10 cellular contexts compared by ENCODE assay signal in the genomic region with DNA sequence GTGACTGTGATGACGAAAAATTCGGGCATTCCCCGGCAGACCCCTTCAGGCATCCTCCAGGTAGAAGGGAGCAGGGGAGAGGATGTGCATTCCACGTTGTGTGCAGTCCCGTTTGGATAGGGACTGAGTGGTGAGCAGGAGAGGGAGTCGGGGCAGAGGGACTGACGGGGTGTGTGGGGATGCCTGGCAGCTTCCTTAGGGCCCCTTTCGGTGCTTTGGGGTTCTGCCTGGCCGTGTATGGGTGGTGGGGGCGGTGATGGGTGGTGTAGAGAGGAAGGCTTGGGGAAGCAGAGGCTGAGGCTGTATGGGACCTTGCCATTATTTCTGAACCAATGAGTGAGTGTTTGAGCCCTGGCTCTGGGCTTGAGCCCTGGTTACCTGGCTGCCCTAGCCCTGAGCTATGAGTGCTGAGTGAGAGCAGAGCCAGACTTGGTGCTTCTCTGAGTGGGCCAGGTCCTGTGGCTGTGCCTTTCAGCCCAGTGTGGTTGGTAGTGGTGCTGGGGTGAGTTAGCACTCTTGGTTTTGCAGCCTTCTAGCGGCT. TPM values are rescaled to one million over a fixed set of nuclear protein-coding genes. Genes with fewer than 3 reads are reported as not detected.
A peak's percentile ranks its signal among the peaks of the same experiment; 100 is the strongest.
DNase-seq lines count a peak whose midpoint lies in the region; ATAC-seq and TF ChIP-seq lines count a peak whose summit lies in the region.
"Had no signal": no experiment of that assay in that cellular context is flagged by ENCODE, and none has a peak within 500 bp of the region (broad histone marks: within the 10 kb centered on the region; RNA-seq: fewer than 3 reads in every experiment).

No MANE protein-coding gene starts in this region.

- H3K27me3 ChIP-seq in HUES64 (ENCODE audit: insufficient read depth, low read length) (no peaks in the 10 kb centered on the region), liver (ENCODE audit: control insufficient read depth in 4 of 4, insufficient read depth in 4 of 4, low read length in 3 of 4) (no peaks in the 10 kb centered on the region), thymus (ENCODE audit: control insufficient read depth, insufficient read depth) (no peaks in the 10 kb centered on the region)

- H3K4me1 Mint-ChIP-seq in CD14-positive monocyte, result peaks cover 49% of the 10 kb centered on the region
- H3K4me1 Mint-ChIP-seq in activated naive CD8-positive, alpha-beta T cell treated with anti-CD3 and anti-CD28 coated beads, Interleukin-2, amount 50 U/mL, for 24 hours, result peaks cover 28% of the 10 kb centered on the region

- TF ChIP-seq RAD21 in liver (IDR thresholded peaks at IDR 0.05), result no peak

- peaks cover 33 to 45% of the 10 kb centered on the region in 2 donors for H3K36me3 Mint-ChIP-seq in CD14-positive monocyte
- H3K36me3 Mint-ChIP-seq in activated naive CD8-positive, alpha-beta T cell treated with anti-CD3 and anti-CD28 coated beads, Interleukin-2, amount 50 U/mL, for 24 hours (ENCODE audit: low read depth), result peaks cover 6% of the 10 kb centered on the region

- H3K27ac Mint-ChIP-seq in CD14-positive monocyte, result peak overlapping the region; percentile 21 to 91 (median 89)
- peak overlapping the region; percentile 80 for H3K27ac Mint-ChIP-seq in activated naive CD8-positive, alpha-beta T cell treated with anti-CD3 and anti-CD28 coated beads, Interleukin-2, amount 50 U/mL, for 24 hours

- H3K36me3 ChIP-seq in HUES64 (ENCODE audit: insufficient read depth, low read length) (peaks cover 35% of the 10 kb centered on the region), liver (ENCODE audit: control insufficient read depth in 4 of 4, insufficient read depth in 3 of 4, low read depth in 1 of 4, low read length in 3 of 4) (peaks cover 7 to 23% (median 13%) of the 10 kb centered on the region in 4 donors), thymus (ENCODE audit: control insufficient read depth, insufficient read depth) (peaks cover 27% of the 10 kb centered on the region)

- H3K9me3 ChIP-seq in HUES64 (ENCODE audit: insufficient read depth, low read depth, low read length) (no peaks in the 10 kb centered on the region), liver (ENCODE audit: control insufficient read depth in 4 of 4, low read length in 3 of 4) (no peaks in the 10 kb centered on the region), thymus (ENCODE audit: control insufficient read depth) (no peaks in the 10 kb centered on the region)

- WGBS in HUES64, result 8% methylated on average over 11 of the region's 11 CpGs
- 47% methylated on average over 11 of the region's 11 CpGs for WGBS in liver
- 11% methylated on average over 11 of the region's 11 CpGs for WGBS in thymus

- peaks cover 0 to 2% (median 0%) of the 10 kb centered on the region in 3 donors for H3K27me3 Mint-ChIP-seq in CD14-positive monocyte (ENCODE audit: low read depth in 3 of 3)
- H3K27me3 Mint-ChIP-seq in activated naive CD8-positive, alpha-beta T cell treated with anti-CD3 and anti-CD28 coated beads, Interleukin-2, amount 50 U/mL, for 24 hours, result no peaks in the 10 kb centered on the region

- no peak for DNase-seq in CD14-positive monocyte (ENCODE audit: low spot score)
- DNase-seq in activated naive CD8-positive, alpha-beta T cell treated with anti-CD3 and anti-CD28 coated beads, Interleukin-2, amount 50 U/mL, for 24 hours, result peak; percentile 34
- no peak for DNase-seq in GOT3 (lab: John Stamatoyannopoulos, UW)
- no peak for DNase-seq in GF-D8 (lab: John Stamatoyannopoulos, UW)

- H3K27ac ChIP-seq in HUES64 (ENCODE audit: low read depth, low read length) (no peak overlapping the region), liver (ENCODE audit: low read depth in 1 of 2, low read length in 2 of 2) (no peak overlapping the region), thymus (ENCODE audit: low read depth) (peak overlapping the region; percentile 19)

- peak; percentile 42 for ATAC-seq in activated naive CD8-positive, alpha-beta T cell treated with anti-CD3 and anti-CD28 coated beads, Interleukin-2, amount 50 U/mL, for 24 hours
- no peak for ATAC-seq in HG03196 (IDR thresholded peaks at IDR 0.05; ENCODE audit: unreplicated experiment)

- H3K9ac ChIP-seq in HUES64 (ENCODE audit: low read depth, low read length) (peak overlapping the region; percentile 87), liver (ENCODE audit: low read depth in 1 of 2, low read length in 2 of 2) (peak overlapping the region in 1 of 2 donors; percentile 28)

- peaks cover 20% of the 10 kb centered on the region for H3K4me1 ChIP-seq in HUES64 (ENCODE audit: insufficient read depth, low read length)
- H3K4me1 ChIP-seq in liver (ENCODE audit: control insufficient read depth in 4 of 4, insufficient read depth in 4 of 4, low read length in 3 of 4), result peaks cover 1 to 23% (median 11%) of the 10 kb centered on the region in 4 donors
- H3K4me1 ChIP-seq in thymus (ENCODE audit: control insufficient read depth, insufficient read depth, low read length), result peaks cover 16% of the 10 kb centered on the region

- intact Hi-C loops in CD14-positive monocyte (cut with micrococcal nuclease), result loop anchor here in 1 of 2 donors (5.0 to 10.0 kb wide), 2 partner anchors 43 to 121 kb away; partner anchors contain the start of genes LAMTOR1 and TOMT

- peak overlapping the region; percentile 94 to 97 for H3K4me3 Mint-ChIP-seq in CD14-positive monocyte
- H3K4me3 Mint-ChIP-seq in activated naive CD8-positive, alpha-beta T cell treated with anti-CD3 and anti-CD28 coated beads, Interleukin-2, amount 50 U/mL, for 24 hours, result peak overlapping the region; percentile 85

- no peaks in the 10 kb centered on the region for H3K9me3 Mint-ChIP-seq in CD14-positive monocyte
- no peaks in the 10 kb centered on the region for H3K9me3 Mint-ChIP-seq in activated naive CD8-positive, alpha-beta T cell treated with anti-CD3 and anti-CD28 coated beads, Interleukin-2, amount 50 U/mL, for 24 hours

- H3K4me3 ChIP-seq in HUES64 (ENCODE audit: low read length) (peak overlapping the region; percentile 92), liver (ENCODE audit: low read depth in 1 of 3, low read length in 3 of 3) (peak overlapping the region; percentile 20 to 90 (median 44)), thymus (ENCODE audit: low read length) (peak overlapping the region; percentile 88)

- TF ChIP-seq CTCF in CD14-positive monocyte (IDR thresholded peaks at IDR 0.05) (no peak), liver (IDR thresholded peaks at IDR 0.05; ENCODE audit: low read depth, low read length, missing input control) (no peak)

TF ChIP-seq in liver, 16 proteins besides CTCF, POLR2A, EP300 and RAD21 (continues in another document):
- TF ChIP-seq ZBTB33 (IDR thresholded peaks at IDR 0.05) (no peak), HNF4G (IDR thresholded peaks at IDR 0.05) (no peak), ATF3 (IDR thresholded peaks at IDR 0.05) (no peak), NR2F2 (IDR thresholded peaks at IDR 0.05) (no peak), FOXA1 (IDR thresholded peaks at IDR 0.05) (no peak), FOXA2 (IDR thresholded peaks at IDR 0.05) (no peak), MAX (IDR thresholded peaks at IDR 0.05) (no peak), SP1 (IDR thresholded peaks at IDR 0.05) (no peak), YY1 (IDR thresholded peaks at IDR 0.05) (no peak)

RNA-seq across cellular contexts. Expression of gene INPPL1, which starts 0.9 kb away (rescaled TPM):
- 10 to 100 TPM; 11.8 to 12.6 TPM for polyA plus RNA-seq in CD14-positive monocyte
- polyA plus RNA-seq in HUES64 (2013, experiment 1 of 2), result 90.3 TPM
- polyA plus RNA-seq in HUES64 (2013, experiment 2 of 2), result 86.1 TPM
- 10 to 100 TPM; 18.4 to 29.0 TPM for total RNA-seq in liver
- 10 to 100 TPM in 1 of 2 donors, 1 to 10 TPM in 1; 7.2 to 15.8 TPM for polyA plus RNA-seq in liver
- polyA plus RNA-seq in thymus, result 58.3 TPM

RNA-seq across cellular contexts. Expression of gene FOLR2, which starts 8.9 kb away (rescaled TPM):
- polyA plus RNA-seq in CD14-positive monocyte (10 to 100 TPM; 62.6 to 63.8 TPM), liver (10 to 100 TPM in 1 of 2 donors, 1 to 10 TPM in 1; 9.4 to 31.5 TPM), thymus (32.7 TPM)
- polyA plus RNA-seq in HUES64 (2013, experiment 1 of 2), result not detected
- polyA plus RNA-seq in HUES64 (2013, experiment 2 of 2), result not detected
- 10 to 100 TPM in 1 of 2 donors, 1 to 10 TPM in 1; 9.9 to 23.6 TPM for total RNA-seq in liver
- total RNA-seq: HT1080, renal cortical epithelial cell had no signal

RNA-seq across cellular contexts. Expression of gene PHOX2A, which starts 18.5 kb away (rescaled TPM):
- polyA plus RNA-seq in CD14-positive monocyte (not detected), liver (not detected), thymus (0.11 TPM)
- polyA plus RNA-seq in HUES64 (2013, experiment 1 of 2), result 1.7 TPM
- 4.6 TPM for polyA plus RNA-seq in HUES64 (2013, experiment 2 of 2)
- total RNA-seq in liver, result not detected
- total RNA-seq: HT1080, renal cortical epithelial cell had no signal

RNA-seq across cellular contexts. Expression of gene FOLR1, which starts 33.5 kb away (rescaled TPM):
- polyA plus RNA-seq in CD14-positive monocyte, result not detected
- polyA plus RNA-seq in HUES64 (2013, experiment 1 of 2), result 1.2 TPM
- polyA plus RNA-seq in HUES64 (2013, experiment 2 of 2), result 1.8 TPM
- total RNA-seq in liver, result under 1 TPM in 1 of 2 donors, not detected in 1; 0.09 TPM
- polyA plus RNA-seq in liver, result under 1 TPM; 0.06 to 0.21 TPM
- 0.98 TPM for polyA plus RNA-seq in thymus
- total RNA-seq: HT1080 had no signal
